ENCODE assay signal across 1 cellular context in the genomic region with DNA sequence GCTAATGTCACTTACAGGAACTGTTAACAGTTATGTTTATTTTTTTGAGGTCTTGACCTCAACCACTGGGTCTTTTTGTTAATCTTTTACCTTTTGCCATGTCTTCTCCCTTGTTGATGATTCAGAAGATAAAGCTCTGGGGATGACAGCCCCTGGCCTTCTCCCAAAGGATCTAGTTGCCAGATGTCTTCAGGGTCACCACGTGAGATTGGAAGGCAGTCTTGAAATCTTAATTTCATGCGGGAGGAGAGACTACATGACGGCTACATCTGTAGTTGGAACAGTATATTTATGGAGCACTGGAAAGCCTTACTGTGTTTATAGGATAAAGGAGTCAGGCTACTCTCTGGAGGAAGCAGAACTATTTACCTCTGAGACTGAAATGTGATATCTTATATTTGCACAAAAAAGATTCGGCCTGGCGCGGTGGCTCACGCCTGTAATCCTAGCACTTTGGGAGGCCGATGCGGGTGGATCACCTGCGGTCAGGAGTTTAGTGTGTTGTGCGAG.
TF ChIP-seq lines count a peak whose summit lies in the region.

No MANE protein-coding gene starts in this region.

TF ChIP-seq in HEK293, 187 proteins besides CTCF, POLR2A, EP300 and RAD21 (continued from another document and continues in another):
- TF ChIP-seq PRDM10 (tag by site-specific recombination; IDR thresholded peaks at IDR 0.05) (no peak), ZNF530 (tag by site-specific recombination; IDR thresholded peaks at IDR 0.05; ENCODE audit: low read depth) (no peak), ZBTB1 (tag by site-specific recombination; IDR thresholded peaks at IDR 0.05) (no peak), ZNF670 (tag by site-specific recombination; IDR thresholded peaks at IDR 0.05; ENCODE audit: low read depth) (no peak), REST (tag by site-specific recombination; IDR thresholded peaks at IDR 0.05) (no peak), SCRT2 (tag by site-specific recombination; IDR thresholded peaks at IDR 0.05) (no peak), ZNF76 (tag by site-specific recombination; IDR thresholded peaks at IDR 0.05; ENCODE audit: borderline replicate concordance, low read depth) (no peak), GLI4 (tag by site-specific recombination; IDR thresholded peaks at IDR 0.05) (no peak), ZNF449 (tag by site-specific recombination; IDR thresholded peaks at IDR 0.05) (no peak), HOXA7 (CRISPR knock-in tag; IDR thresholded peaks at IDR 0.05; ENCODE audit: borderline replicate concordance) (no peak), HOXD13 (CRISPR knock-in tag; IDR thresholded peaks at IDR 0.05; ENCODE audit: borderline replicate concordance) (no peak), YY2 (tag by site-specific recombination; IDR thresholded peaks at IDR 0.05) (no peak), BCL11A (tag by site-specific recombination; IDR thresholded peaks at IDR 0.05; ENCODE audit: low read depth) (no peak), ZBTB48 (tag by site-specific recombination; IDR thresholded peaks at IDR 0.05) (no peak), ZNF692 (tag by site-specific recombination; IDR thresholded peaks at IDR 0.05) (no peak), OVOL3 (tag by site-specific recombination; IDR thresholded peaks at IDR 0.05) (0 out of 2 replicates have a peak, but pooled peaks have one; percentile 50), ZNF24 (tag by site-specific recombination; IDR thresholded peaks at IDR 0.05) (no peak), ZBTB8A (tag by site-specific recombination; IDR thresholded peaks at IDR 0.05) (no peak), KLF1 (tag by site-specific recombination; IDR thresholded peaks at IDR 0.05) (no peak), ZNF830 (tag by site-specific recombination; IDR thresholded peaks at IDR 0.05; ENCODE audit: low read depth) (no peak), ZNF529 (tag by site-specific recombination; IDR thresholded peaks at IDR 0.05; ENCODE audit: insufficient replicate concordance) (no peak), ZBTB17 (tag by site-specific recombination; IDR thresholded peaks at IDR 0.05) (no peak), ZFHX2 (tag by site-specific recombination; conservative IDR thresholded peaks at IDR 0.05) (no peak), ZNF311 (tag by site-specific recombination; IDR thresholded peaks at IDR 0.05; ENCODE audit: borderline replicate concordance) (no peak), ZNF37A (tag by site-specific recombination; IDR thresholded peaks at IDR 0.05) (no peak), ZNF548 (tag by site-specific recombination; IDR thresholded peaks at IDR 0.05) (no peak), ZNF600 (tag by site-specific recombination; IDR thresholded peaks at IDR 0.05) (0 out of 2 replicates have a peak, but pooled peaks have one; percentile 28), ZNF660 (tag by site-specific recombination; IDR thresholded peaks at IDR 0.05) (peak; percentile 72; the same call in 1 of the 2 replicates), ZNF184 (tag by site-specific recombination; IDR thresholded peaks at IDR 0.05) (no peak), ZNF324 (tag by site-specific recombination; IDR thresholded peaks at IDR 0.05) (no peak), IKZF3 (tag by site-specific recombination; IDR thresholded peaks at IDR 0.05) (no peak), PATZ1 (tag by site-specific recombination; IDR thresholded peaks at IDR 0.05) (no peak), ZNF175 (tag by site-specific recombination; IDR thresholded peaks at IDR 0.05) (no peak), OSR2 (tag by site-specific recombination; IDR thresholded peaks at IDR 0.05) (peak; percentile 67; the same call in 1 of the 2 replicates), ZBTB21 (tag by site-specific recombination; IDR thresholded peaks at IDR 0.05) (no peak), ZNF132 (tag by site-specific recombination; IDR thresholded peaks at IDR 0.05; ENCODE audit: borderline replicate concordance) (no peak), ZNF510 (tag by site-specific recombination; IDR thresholded peaks at IDR 0.05; ENCODE audit: insufficient replicate concordance) (no peak), ZNF707 (tag by site-specific recombination; IDR thresholded peaks at IDR 0.05) (no peak), ZNF558 (tag by site-specific recombination; IDR thresholded peaks at IDR 0.05) (no peak), ZNF19 (tag by site-specific recombination; IDR thresholded peaks at IDR 0.05; ENCODE audit: low read depth) (no peak)
- TF ChIP-seq, protein P1, sequence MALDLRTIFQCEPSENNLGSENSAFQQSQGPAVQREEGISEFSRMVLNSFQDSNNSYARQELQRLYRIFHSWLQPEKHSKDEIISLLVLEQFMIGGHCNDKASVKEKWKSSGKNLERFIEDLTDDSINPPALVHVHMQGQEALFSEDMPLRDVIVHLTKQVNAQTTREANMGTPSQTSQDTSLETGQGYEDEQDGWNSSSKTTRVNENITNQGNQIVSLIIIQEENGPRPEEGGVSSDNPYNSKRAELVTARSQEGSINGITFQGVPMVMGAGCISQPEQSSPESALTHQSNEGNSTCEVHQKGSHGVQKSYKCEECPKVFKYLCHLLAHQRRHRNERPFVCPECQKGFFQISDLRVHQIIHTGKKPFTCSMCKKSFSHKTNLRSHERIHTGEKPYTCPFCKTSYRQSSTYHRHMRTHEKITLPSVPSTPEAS (tag by site-specific recombination; IDR thresholded peaks at IDR 0.05), result no peak
- TF ChIP-seq, protein P2, sequence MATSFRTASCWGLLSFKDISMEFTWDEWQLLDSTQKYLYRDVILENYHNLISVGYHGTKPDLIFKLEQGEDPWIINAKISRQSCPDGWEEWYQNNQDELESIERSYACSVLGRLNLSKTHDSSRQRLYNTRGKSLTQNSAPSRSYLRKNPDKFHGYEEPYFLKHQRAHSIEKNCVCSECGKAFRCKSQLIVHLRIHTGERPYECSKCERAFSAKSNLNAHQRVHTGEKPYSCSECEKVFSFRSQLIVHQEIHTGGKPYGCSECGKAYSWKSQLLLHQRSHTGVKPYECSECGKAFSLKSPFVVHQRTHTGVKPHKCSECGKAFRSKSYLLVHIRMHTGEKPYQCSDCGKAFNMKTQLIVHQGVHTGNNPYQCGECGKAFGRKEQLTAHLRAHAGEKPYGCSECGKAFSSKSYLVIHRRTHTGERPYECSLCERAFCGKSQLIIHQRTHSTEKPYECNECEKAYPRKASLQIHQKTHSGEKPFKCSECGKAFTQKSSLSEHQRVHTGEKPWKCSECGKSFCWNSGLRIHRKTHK (tag by site-specific recombination; IDR thresholded peaks at IDR 0.05), result no peak
- TF ChIP-seq, protein P3, sequence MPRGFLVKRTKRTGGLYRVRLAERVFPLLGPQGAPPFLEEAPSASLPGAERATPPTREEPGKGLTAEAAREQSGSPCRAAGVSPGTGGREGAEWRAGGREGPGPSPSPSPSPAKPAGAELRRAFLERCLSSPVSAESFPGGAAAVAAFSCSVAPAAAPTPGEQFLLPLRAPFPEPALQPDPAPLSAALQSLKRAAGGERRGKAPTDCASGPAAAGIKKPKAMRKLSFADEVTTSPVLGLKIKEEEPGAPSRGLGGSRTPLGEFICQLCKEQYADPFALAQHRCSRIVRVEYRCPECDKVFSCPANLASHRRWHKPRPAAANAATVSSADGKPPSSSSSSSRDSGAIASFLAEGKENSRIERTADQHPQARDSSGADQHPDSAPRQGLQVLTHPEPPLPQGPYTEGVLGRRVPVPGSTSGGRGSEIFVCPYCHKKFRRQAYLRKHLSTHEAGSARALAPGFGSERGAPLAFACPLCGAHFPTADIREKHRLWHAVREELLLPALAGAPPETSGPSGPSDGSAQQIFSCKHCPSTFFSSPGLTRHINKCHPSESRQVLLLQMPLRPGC (tag by site-specific recombination; IDR thresholded peaks at IDR 0.05), result no peak
